In the genomic region with DNA sequence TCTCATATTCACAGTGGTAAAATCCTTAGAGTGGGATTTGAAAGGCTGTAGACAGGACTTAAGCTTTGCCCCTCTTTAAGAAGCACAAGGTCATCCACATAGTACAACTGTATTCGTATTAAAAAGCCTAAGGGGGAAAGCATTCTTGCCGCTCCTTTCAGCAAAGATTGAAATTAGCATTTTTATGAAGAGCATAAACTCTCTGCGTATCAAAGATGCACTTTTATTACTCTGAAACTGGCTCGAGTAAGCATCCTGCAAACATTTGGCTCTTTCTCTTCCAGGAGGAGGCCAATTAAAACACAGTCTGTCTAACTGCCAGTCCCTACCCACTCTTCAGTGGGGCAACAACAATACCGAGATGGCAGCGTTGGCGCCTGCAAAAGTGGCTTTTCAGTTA, we compare ENCODE assay signal across 19 cellular contexts.
DNase-seq lines count a peak whose midpoint lies in the region; ATAC-seq and TF ChIP-seq lines count a peak whose summit lies in the region.
"Had no signal": no experiment of that assay in that cellular context is flagged by ENCODE, and none has a peak within 500 bp of the region (broad histone marks: within the 10 kb centered on the region; RNA-seq: fewer than 3 reads in every experiment).

No MANE protein-coding gene starts in this region.

- no peak overlapping the region for H3K4me3 Mint-ChIP-seq in stimulated activated memory B cell treated with anti-CD40 and anti-IgM and Interleukin-4, amounts not matched to agents 10 μg/mL and 1 μg/mL and 100 μg/mL, for 72 hours
- no peak overlapping the region for H3K4me3 Mint-ChIP-seq in H9
- H3K4me3 Mint-ChIP-seq: activated B cell treated with CpG ODN at 0.5 μM for 24 hours; HFFc6; T-helper 1 cell treated with Interleukin-12 subunit alpha and Interleukin-12 subunit beta and Interleukin-4 antibody, amounts not matched to agents 30 μg/mL and 1 μg/mL, for 36 hours had no signal

- H3K27me3 Mint-ChIP-seq in stimulated activated memory B cell treated with anti-CD40 and anti-IgM and Interleukin-4, amounts not matched to agents 10 μg/mL and 1 μg/mL and 100 μg/mL, for 72 hours: no peaks in the 10 kb centered on the region
- H3K27me3 Mint-ChIP-seq in H9 (ENCODE audit: low read depth): no peaks in the 10 kb centered on the region

- TF ChIP-seq POLR2A in sigmoid colon (IDR thresholded peaks at IDR 0.05): no peak

- no peak overlapping the region for H3K9ac ChIP-seq in SK-N-MC (ENCODE audit: insufficient read length)
- H3K9ac ChIP-seq in H9 (ENCODE audit: extremely low read depth, insufficient read length, low read length): no peak overlapping the region

- no peak overlapping the region for H2BK12ac ChIP-seq in H9 (ENCODE audit: insufficient read length, low read depth, low read length)

- H4K8ac ChIP-seq in H9 (replicated peaks; ENCODE audit: insufficient read length, low read depth, low read length): no peak overlapping the region

- no peak overlapping the region for H3K18ac ChIP-seq in H9 (ENCODE audit: insufficient read length, low read depth, low read length)

- WGBS in sigmoid colon, 2 donors: 50 to 80% methylated on average over 7 of the region's 7 CpGs
- no CpG with 5 or more reads among the region's 7 CpGs for WGBS in H9 (ENCODE audit: extremely low coverage, insufficient read length, low lambda C conversion rate)

- H4K5ac ChIP-seq in H9 (ENCODE audit: insufficient read length, low read depth, low read length): no peak overlapping the region

- H3K9me3 ChIP-seq in SK-N-MC (ENCODE audit: low read depth, low read length) (no peaks in the 10 kb centered on the region), sigmoid colon (no peaks in the 10 kb centered on the region), H9 (ENCODE audit: control insufficient read depth, low read depth, low read length) (no peaks in the 10 kb centered on the region)
- H3K9me3 ChIP-seq: right lobe of liver, upper lobe of left lung had no signal

- no peaks in the 10 kb centered on the region for H3K23me2 ChIP-seq in H9 (ENCODE audit: insufficient read length, low read depth, low read length, poor library complexity, severe bottlenecking)

- no peak overlapping the region for H2AFZ ChIP-seq in H9 (ENCODE audit: low read length)

- H4K91ac ChIP-seq in H9 (ENCODE audit: insufficient read length, low read depth, low read length): no peak overlapping the region

- no peak overlapping the region for H2BK120ac ChIP-seq in H9 (ENCODE audit: low read depth, low read length, poor library complexity, severe bottlenecking)

- no peak overlapping the region for H3K14ac ChIP-seq in H9 (ENCODE audit: insufficient read depth, low read length)

- H3K4me2 ChIP-seq in H9 (ENCODE audit: insufficient read depth, insufficient read length, low read length): no peak overlapping the region

- H3K36me3 Mint-ChIP-seq in stimulated activated memory B cell treated with anti-CD40 and anti-IgM and Interleukin-4, amounts not matched to agents 10 μg/mL and 1 μg/mL and 100 μg/mL, for 72 hours: no peaks in the 10 kb centered on the region
- no peaks in the 10 kb centered on the region for H3K36me3 Mint-ChIP-seq in H9 (ENCODE audit: insufficient read depth in 1 of 3, low read depth in 3 of 3)

- H3K79me2 ChIP-seq in H9 (ENCODE audit: insufficient read depth, low read length): no peaks in the 10 kb centered on the region

- H3K4me1 ChIP-seq in sigmoid colon: peaks cover 0 to 14% (median 5%) of the 10 kb centered on the region in 4 donors
- no peaks in the 10 kb centered on the region for H3K4me1 ChIP-seq in H9 (ENCODE audit: insufficient read depth, low read length)

- no peaks in the 10 kb centered on the region for H3K79me1 ChIP-seq in H9 (ENCODE audit: insufficient read depth, low read depth, low read length, poor library complexity, severe bottlenecking)

- no peak for ATAC-seq in stimulated activated memory B cell treated with anti-CD40 and anti-IgM and Interleukin-4, amounts not matched to agents 10 μg/mL and 1 μg/mL and 100 μg/mL, for 72 hours
- ATAC-seq in HG03095 (IDR thresholded peaks at IDR 0.05; ENCODE audit: unreplicated experiment): no peak
- ATAC-seq in omental fat pad (ENCODE audit: low FRiP score): no peak

- H3K23ac ChIP-seq in H9 (ENCODE audit: insufficient read length, low read depth, low read length): no peak overlapping the region

- H3K27ac ChIP-seq in SK-N-MC (peak overlapping the region; percentile 1; the same call in 1 of the 2 replicates), sigmoid colon (peak overlapping the region in 3 of 4 donors; percentile 24 to 53 (median 46)), H9 (ENCODE audit: insufficient read length, low read depth, low read length) (no peak overlapping the region)
- H3K27ac ChIP-seq: right lobe of liver had no signal

- H3K36me3 ChIP-seq in SK-N-MC (ENCODE audit: insufficient read depth, low read length): no peaks in the 10 kb centered on the region
- no peaks in the 10 kb centered on the region for H3K36me3 ChIP-seq in sigmoid colon
- H3K36me3 ChIP-seq: upper lobe of left lung had no signal

- no peak overlapping the region for H2BK20ac ChIP-seq in H9 (ENCODE audit: low read depth, low read length, poor library complexity, severe bottlenecking)

- no peaks in the 10 kb centered on the region for H3K9me3 Mint-ChIP-seq in stimulated activated memory B cell treated with anti-CD40 and anti-IgM and Interleukin-4, amounts not matched to agents 10 μg/mL and 1 μg/mL and 100 μg/mL, for 72 hours
- H3K9me3 Mint-ChIP-seq in H9: no peaks in the 10 kb centered on the region
- H3K9me3 Mint-ChIP-seq: activated B cell treated with CpG ODN at 0.5 μM for 24 hours; HFFc6; nephron progenitor cell; T-helper 1 cell treated with Interleukin-12 subunit alpha and Interleukin-12 subunit beta and Interleukin-4 antibody, amounts not matched to agents 30 μg/mL and 1 μg/mL, for 36 hours had no signal

- H3K4me3 ChIP-seq in SK-N-MC (peak overlapping the region; percentile 47), sigmoid colon (no peak overlapping the region)
- H3K4me3 ChIP-seq: right lobe of liver, upper lobe of left lung had no signal

- H2BK5ac ChIP-seq in H9 (ENCODE audit: insufficient read length, low read length): no peak overlapping the region

- H3T11ph ChIP-seq in H9 (ENCODE audit: low read length): no peak overlapping the region

- H3K27me3 ChIP-seq in sigmoid colon: no peaks in the 10 kb centered on the region
- H3K27me3 ChIP-seq in H9 (ENCODE audit: insufficient read depth, low read length): no peaks in the 10 kb centered on the region
- H3K27me3 ChIP-seq: right lobe of liver, upper lobe of left lung had no signal

- no peak overlapping the region for H2AK5ac ChIP-seq in H9 (ENCODE audit: insufficient read length, low read length)

- DNase-seq in Ammon's horn (ENCODE audit: low spot score) (peak; percentile 43), NCI-H1092 (lab: John Stamatoyannopoulos, UW) (peak; percentile 92), SK-N-MC (ENCODE audit: low read depth, low spot score) (no peak), sigmoid colon (no peak), H9 (no peak), omental fat pad (ENCODE audit: low spot score) (no peak)
- DNase-seq: activated B cell treated with CpG ODN at 0.5 μM for 24 hours; activated effector memory CD4-positive, alpha-beta T cell treated with Interleukin-2 at 50 U/mL for 16 hours; KBM-7; NCI-H187; right lobe of liver; stimulated activated CD4-positive, alpha-beta T cell treated with anti-CD3 and anti-CD28 coated beads, Interleukin-2, amount 100 ng/mL, for 48 hours; stimulated activated CD8-positive, alpha-beta memory T cell treated with anti-CD3 and anti-CD28 coated beads, Interleukin-4, amount 100 ng/mL, for 48 hours had no signal

- peaks cover 8% of the 10 kb centered on the region for H3K4me1 Mint-ChIP-seq in stimulated activated memory B cell treated with anti-CD40 and anti-IgM and Interleukin-4, amounts not matched to agents 10 μg/mL and 1 μg/mL and 100 μg/mL, for 72 hours
- H3K4me1 Mint-ChIP-seq in H9: peaks cover 3 to 10% of the 10 kb centered on the region in 2 experiments; a peak in 3 of 4 replicates
- H3K4me1 Mint-ChIP-seq: nephron progenitor cell had no signal

- intact Hi-C loops in sigmoid colon (cut with DNase I): no loop called here

- H3K27ac Mint-ChIP-seq in stimulated activated memory B cell treated with anti-CD40 and anti-IgM and Interleukin-4, amounts not matched to agents 10 μg/mL and 1 μg/mL and 100 μg/mL, for 72 hours: no peak overlapping the region
- no peak overlapping the region for H3K27ac Mint-ChIP-seq in H9
- H3K27ac Mint-ChIP-seq: activated B cell treated with CpG ODN at 0.5 μM for 24 hours; HFFc6; nephron progenitor cell; T-helper 1 cell treated with Interleukin-12 subunit alpha and Interleukin-12 subunit beta and Interleukin-4 antibody, amounts not matched to agents 30 μg/mL and 1 μg/mL, for 36 hours had no signal

- TF ChIP-seq EP300 in sigmoid colon (IDR thresholded peaks at IDR 0.05): no peak

- no peak overlapping the region for H3K4ac ChIP-seq in H9 (ENCODE audit: low read depth, low read length)

- H3K56ac ChIP-seq in H9 (ENCODE audit: insufficient read length, low read depth, low read length): no peak overlapping the region

- H4K20me1 ChIP-seq in H9 (ENCODE audit: control insufficient read depth, insufficient read depth, insufficient read length): no peaks in the 10 kb centered on the region

- no peak overlapping the region for H2BK15ac ChIP-seq in H9 (ENCODE audit: low read depth, low read length)

- TF ChIP-seq CTCF in sigmoid colon (IDR thresholded peaks at IDR 0.05): no peak
- TF ChIP-seq CTCF in H9 (conservative IDR thresholded peaks at IDR 0.05): no peak
- TF ChIP-seq CTCF in omental fat pad (IDR thresholded peaks at IDR 0.05): no peak

Comparison
In these comparisons a context has a peak if more than half of its experiments do, and no peak if none do; other contexts are left out.
1. DNase-seq: peak in Ammon's horn (single experiment) and NCI-H1092 (single experiment); none in SK-N-MC (single experiment), sigmoid colon (single experiment), H9 (single experiment) and omental fat pad (single experiment).